In genomic region chr2:157252529-157252928, GRCh38 we compare ENCODE assay signal across 31 cellular contexts. TPM values are rescaled to one million over a fixed set of nuclear protein-coding genes. Genes with fewer than 3 reads are reported as not detected.
"Had no signal": no experiment of that assay in that cellular context is flagged by ENCODE, and none has a peak within 500 bp of the region (broad histone marks: within the 10 kb centered on the region; RNA-seq: fewer than 3 reads in every experiment).

No MANE protein-coding gene starts in this region.

- H3K36me3 ChIP-seq: ascending aorta, cardiac muscle cell, colonic mucosa had no signal

- H3K9me3 ChIP-seq: ascending aorta, colonic mucosa had no signal

- H3K4me1 ChIP-seq: ascending aorta, colonic mucosa had no signal

- ATAC-seq: activated CD8-positive, alpha-beta T cell treated with anti-CD3 and anti-CD28 coated beads for 36 hours; activated naive CD8-positive, alpha-beta T cell treated with anti-CD3 and anti-CD28 coated beads, Interleukin-2, amount 50 U/mL, for 24 hours; activated T-cell treated with anti-CD3 and anti-CD28 coated beads, Interleukin-2, amount 50 U/mL, for 4 hours; activated T-cell treated with anti-CD3 and anti-CD28 coated beads, Interleukin-2, amount 50 U/mL, for 72 hours; activated T-helper 17 cell treated with anti-CD3 and anti-CD28 coated beads, Interleukin-2, amount 50 U/mL, for 72 hours had no signal

- H3K27me3 ChIP-seq: ascending aorta, cardiac muscle cell, colonic mucosa had no signal

- DNase-seq: activated B cell treated with CpG ODN at 0.5 μM for 24 hours; activated CD4-positive, alpha-beta memory T cell treated with anti-CD3 and anti-CD28 coated beads for 36 hours; activated CD4-positive, alpha-beta T cell treated with anti-CD3 and anti-CD28 coated beads for 4 hours; activated CD4-positive, alpha-beta T cell treated with anti-CD3 and anti-CD28 coated beads, Interleukin-2, amount 10 ng/mL, durations not matched to agents 24 days and 14 days; activated CD4-positive, alpha-beta T cell treated with anti-CD3 and anti-CD28 coated beads, Interleukin-2, amount 50 U/mL, for 1 hour; activated CD4-positive, alpha-beta T cell treated with anti-CD3 and anti-CD28 coated beads, Interleukin-2, amount 50 U/mL, for 4 hours; activated CD4-positive, CD25-positive, alpha-beta regulatory T cell treated with anti-CD3 and anti-CD28 coated beads, Interleukin-2, amount 50 U/mL, for 72 hours; activated CD8-positive, alpha-beta memory T cell treated with anti-CD3 and anti-CD28 coated beads, Interleukin-2, amount 50 U/mL, for 4 hours; activated CD8-positive, alpha-beta T cell treated with anti-CD3 and anti-CD28 coated beads for 36 hours; activated effector memory CD4-positive, alpha-beta T cell treated with anti-CD3 and anti-CD28 coated beads, Interleukin-2, amount 50 U/mL, for 16 hours; activated gamma-delta T cell treated with Interleukin-2 at 50 U/mL for 16 hours; activated naive CD4-positive, alpha-beta T cell; activated naive CD4-positive, alpha-beta T cell treated with anti-CD3 and anti-CD28 coated beads for 36 hours; activated naive CD8-positive, alpha-beta T cell treated with anti-CD3 and anti-CD28 coated beads, Interleukin-2, amount 10 ng/mL, durations not matched to agents 7 days and 5 days; activated naive CD8-positive, alpha-beta T cell treated with anti-CD3 and anti-CD28 coated beads, Interleukin-2, amount 50 U/mL, for 24 hours; activated T-cell treated with anti-CD3 and anti-CD28 coated beads for 4 hours; activated T-cell treated with anti-CD3 and anti-CD28 coated beads, Interleukin-2, amount 50 U/mL, for 1 hour; activated T-cell treated with anti-CD3 and anti-CD28 coated beads, Interleukin-2, amount 50 U/mL, for 4 hours; activated T-cell treated with anti-CD3 and anti-CD28 coated beads, Interleukin-2, amount 50 U/mL, for 72 hours; amygdala; anterior cingulate cortex; caudate nucleus; cerebellar nuclear complex; colonic mucosa; T-helper 9 cell had no signal

- H3K4me3 ChIP-seq: ascending aorta, cardiac muscle cell, colonic mucosa had no signal

- H3K27ac ChIP-seq: ascending aorta, cardiac muscle cell, colonic mucosa, VCaP had no signal

RNA-seq across cellular contexts. Expression of gene GALNT5, which starts 5.0 kb away (rescaled TPM):
- total RNA-seq: activated B cell treated with CpG ODN at 0.5 μM for 24 hours; activated CD4-positive, alpha-beta memory T cell treated with anti-CD3 and anti-CD28 coated beads for 36 hours; activated CD4-positive, alpha-beta T cell treated with anti-CD3 and anti-CD28 coated beads, Interleukin-2, amount 10 ng/mL, durations not matched to agents 24 days and 14 days; activated CD8-positive, alpha-beta memory T cell treated with anti-CD3 and anti-CD28 coated beads for 36 hours; activated CD8-positive, alpha-beta T cell treated with anti-CD3 and anti-CD28 coated beads for 36 hours; activated naive CD4-positive, alpha-beta T cell treated with anti-CD3 and anti-CD28 coated beads for 36 hours; activated naive CD8-positive, alpha-beta T cell treated with anti-CD3 and anti-CD28 coated beads, Interleukin-2, amount 10 ng/mL, durations not matched to agents 7 days and 5 days; activated T-cell treated with anti-CD3 and anti-CD28 coated beads, Interleukin-2, amount 50 U/mL, for 72 hours; activated T-helper 1 cell treated with anti-CD3 and anti-CD28 coated beads, Interleukin-12 subunit alpha, Interleukin-12 subunit beta, Interleukin-2, Interleukin-4 antibody, amounts not matched to agents 30 ng/mL and 10 ng/mL and 1 ng/mL, durations not matched to agents 14 hours and 24 hours and 36 hours had no signal
